ENCODE assay signal across 1 cellular context in the genomic region with DNA sequence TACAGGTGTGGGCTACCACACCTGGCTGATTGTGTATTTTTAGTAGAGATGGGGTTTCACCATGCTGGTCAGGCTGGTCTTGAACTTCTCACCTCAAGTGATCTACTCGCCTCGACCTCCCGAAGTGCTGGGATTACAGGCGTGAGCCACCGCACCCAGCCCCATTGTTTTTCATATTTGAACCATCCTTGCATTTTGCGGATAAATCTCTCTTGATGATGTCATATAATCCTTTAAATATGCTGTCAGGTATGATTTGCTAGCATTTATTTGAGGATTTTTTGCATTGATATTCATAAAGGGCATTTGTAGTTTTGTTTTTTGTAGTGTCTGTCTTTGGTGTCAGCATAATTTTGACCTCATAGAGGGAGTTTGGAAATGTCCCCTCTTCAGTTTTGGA.
TF ChIP-seq lines count a peak whose summit lies in the region.

No MANE protein-coding gene starts in this region.

TF ChIP-seq in HepG2, 621 proteins besides CTCF, POLR2A, EP300 and RAD21:
- 0 out of 2 replicates have a peak, but pooled peaks have one; percentile 49 for TF ChIP-seq CREB1 (IDR thresholded peaks at IDR 0.05)
- no peak for TF ChIP-seq CREB1 (CRISPR knock-in tag; IDR thresholded peaks at IDR 0.05)
- TF ChIP-seq, protein P1, sequence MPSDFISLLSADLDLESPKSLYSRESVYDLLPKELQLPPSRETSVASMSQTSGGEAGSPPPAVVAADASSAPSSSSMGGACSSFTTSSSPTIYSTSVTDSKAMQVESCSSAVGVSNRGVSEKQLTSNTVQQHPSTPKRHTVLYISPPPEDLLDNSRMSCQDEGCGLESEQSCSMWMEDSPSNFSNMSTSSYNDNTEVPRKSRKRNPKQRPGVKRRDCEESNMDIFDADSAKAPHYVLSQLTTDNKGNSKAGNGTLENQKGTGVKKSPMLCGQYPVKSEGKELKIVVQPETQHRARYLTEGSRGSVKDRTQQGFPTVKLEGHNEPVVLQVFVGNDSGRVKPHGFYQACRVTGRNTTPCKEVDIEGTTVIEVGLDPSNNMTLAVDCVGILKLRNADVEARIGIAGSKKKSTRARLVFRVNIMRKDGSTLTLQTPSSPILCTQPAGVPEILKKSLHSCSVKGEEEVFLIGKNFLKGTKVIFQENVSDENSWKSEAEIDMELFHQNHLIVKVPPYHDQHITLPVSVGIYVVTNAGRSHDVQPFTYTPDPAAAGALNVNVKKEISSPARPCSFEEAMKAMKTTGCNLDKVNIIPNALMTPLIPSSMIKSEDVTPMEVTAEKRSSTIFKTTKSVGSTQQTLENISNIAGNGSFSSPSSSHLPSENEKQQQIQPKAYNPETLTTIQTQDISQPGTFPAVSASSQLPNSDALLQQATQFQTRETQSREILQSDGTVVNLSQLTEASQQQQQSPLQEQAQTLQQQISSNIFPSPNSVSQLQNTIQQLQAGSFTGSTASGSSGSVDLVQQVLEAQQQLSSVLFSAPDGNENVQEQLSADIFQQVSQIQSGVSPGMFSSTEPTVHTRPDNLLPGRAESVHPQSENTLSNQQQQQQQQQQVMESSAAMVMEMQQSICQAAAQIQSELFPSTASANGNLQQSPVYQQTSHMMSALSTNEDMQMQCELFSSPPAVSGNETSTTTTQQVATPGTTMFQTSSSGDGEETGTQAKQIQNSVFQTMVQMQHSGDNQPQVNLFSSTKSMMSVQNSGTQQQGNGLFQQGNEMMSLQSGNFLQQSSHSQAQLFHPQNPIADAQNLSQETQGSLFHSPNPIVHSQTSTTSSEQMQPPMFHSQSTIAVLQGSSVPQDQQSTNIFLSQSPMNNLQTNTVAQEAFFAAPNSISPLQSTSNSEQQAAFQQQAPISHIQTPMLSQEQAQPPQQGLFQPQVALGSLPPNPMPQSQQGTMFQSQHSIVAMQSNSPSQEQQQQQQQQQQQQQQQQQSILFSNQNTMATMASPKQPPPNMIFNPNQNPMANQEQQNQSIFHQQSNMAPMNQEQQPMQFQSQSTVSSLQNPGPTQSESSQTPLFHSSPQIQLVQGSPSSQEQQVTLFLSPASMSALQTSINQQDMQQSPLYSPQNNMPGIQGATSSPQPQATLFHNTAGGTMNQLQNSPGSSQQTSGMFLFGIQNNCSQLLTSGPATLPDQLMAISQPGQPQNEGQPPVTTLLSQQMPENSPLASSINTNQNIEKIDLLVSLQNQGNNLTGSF (CRISPR knock-in tag; IDR thresholded peaks at IDR 0.05): no peak
- TF ChIP-seq ATF7 (IDR thresholded peaks at IDR 0.05): peak; percentile 80
- TF ChIP-seq ATF7 (CRISPR knock-in tag; IDR thresholded peaks at IDR 0.05): no peak
